21 cellular contexts compared by ENCODE assay signal in the genomic region with DNA sequence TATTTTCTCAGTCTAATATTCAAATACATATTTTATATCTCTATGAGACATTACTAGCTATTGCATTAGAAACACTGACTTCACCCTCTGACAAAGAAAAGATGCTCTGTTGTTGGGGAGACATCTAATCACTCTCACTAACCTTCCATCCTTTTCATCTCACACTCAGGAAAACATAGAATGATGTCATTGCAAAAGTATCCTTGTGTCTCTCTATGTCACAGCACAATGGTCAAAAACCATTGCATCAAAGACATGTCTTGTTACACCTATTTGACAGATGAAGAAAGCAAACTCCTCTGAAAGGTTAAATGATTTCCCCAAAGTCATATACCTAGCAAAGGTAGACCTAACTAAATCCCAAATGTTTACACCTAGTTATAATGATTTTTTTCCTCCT.
A peak's percentile ranks its signal among the peaks of the same experiment; 100 is the strongest.
DNase-seq lines count a peak whose midpoint lies in the region; ATAC-seq, FAIRE-seq and TF ChIP-seq lines count a peak whose summit lies in the region.
"Had no signal": no experiment of that assay in that cellular context is flagged by ENCODE, and none has a peak within 500 bp of the region (broad histone marks: within the 10 kb centered on the region; RNA-seq: fewer than 3 reads in every experiment).

No MANE protein-coding gene starts in this region.

- H2BK15ac ChIP-seq in mesendoderm (replicated peaks; ENCODE audit: low read depth) = no peak overlapping the region

- no peak for TF ChIP-seq POLR2A in HepG2 (IDR thresholded peaks at IDR 0.05; ENCODE audit: insufficient read depth in 1 of 2, low read depth in 2 of 2, low read length in 2 of 2)
- no peak for TF ChIP-seq POLR2A in right lobe of liver (IDR thresholded peaks at IDR 0.05)

- CTCF ChIA-PET in HepG2 (lab: Yijun Ruan, JAX; ENCODE audit: low intra/inter-chr PET ratio, low total read pairs) (no interaction called here), HEK293 (lab: Yijun Ruan, JAX) (interaction anchor here (0.7 kb wide), 1 partner anchor 121 kb away, joined by 3 read pairs; no protein-coding TSS in a partner anchor)

- H3K56ac ChIP-seq in mesendoderm (ENCODE audit: low read length) = no peak overlapping the region

- H3K27ac ChIP-seq in HepG2 (ENCODE audit: extremely low read length, insufficient read depth, low read length) (no peak overlapping the region), right lobe of liver (no peak overlapping the region), HEK293 (ENCODE audit: extremely low read depth, low read depth, low read length) (no peak overlapping the region), mesendoderm (ENCODE audit: low read depth, low read length) (no peak overlapping the region), upper lobe of right lung (no peak overlapping the region)
- H3K27ac ChIP-seq: HL-60 had no signal

- no peak for TF ChIP-seq EP300 in HepG2 (IDR thresholded peaks at IDR 0.05; ENCODE audit: low read depth in 2 of 2, low read length in 2 of 2)
- no peak for TF ChIP-seq EP300 in HepG2 (CRISPR knock-in tag; IDR thresholded peaks at IDR 0.05; ENCODE audit: borderline replicate concordance)

- no TSS peak for BruUV-seq in HepG2 (replicated peaks; lab: Mats Ljungman, UMichigan)

- no peak for FAIRE-seq in HepG2 (lab: Jason Lieb, UNC)
- FAIRE-seq in bronchial epithelial cell (lab: Jason Lieb, UNC) = no peak
- FAIRE-seq: D721Med, GM12878, H1 had no signal

- DNase-seq in HepG2 (ENCODE audit: low spot score) (no peak), right lobe of liver (no peak), bronchial epithelial cell (ENCODE audit: low read depth) (peak; percentile 27), mesendoderm (peak; percentile 46), upper lobe of right lung (no peak), SK-N-DZ (ENCODE audit: low spot score) (no peak)
- no peak for DNase-seq in stimulated activated CD4-positive, alpha-beta T cell treated with anti-CD3 and anti-CD28 coated beads, Interleukin-2, amount 100 ng/mL, for 48 hours
- DNase-seq: ACHN; BE2C; C1 segment of cervical spinal cord; CD4-positive, CD25-positive, alpha-beta regulatory T cell; CD8-positive, alpha-beta memory T cell; COR-L47; DMS79 treated with DMSO at 0.1 percent for 48 hours; KG1 had no signal

- no peak overlapping the region for H4K5ac ChIP-seq in mesendoderm (ENCODE audit: low read length)

- no peak overlapping the region for H2AFZ ChIP-seq in HepG2 (ENCODE audit: low read length)

- H3K27me3 ChIP-seq in HepG2 (ENCODE audit: control insufficient read depth in 1 of 2, insufficient read depth in 2 of 2, low read length in 2 of 2) (0 out of 5 replicates have a peak, but pooled peaks cover 0 to 2% of the 10 kb centered on the region in 2 experiments), right lobe of liver (no peaks in the 10 kb centered on the region), bronchial epithelial cell (ENCODE audit: control insufficient read depth, insufficient read depth, low read length) (no peaks in the 10 kb centered on the region), mesendoderm (ENCODE audit: insufficient read depth, low read length, poor library complexity) (no peaks in the 10 kb centered on the region), upper lobe of right lung (no peaks in the 10 kb centered on the region)
- H3K27me3 ChIP-seq: BE2C had no signal

- no peak overlapping the region for H3K4ac ChIP-seq in mesendoderm (ENCODE audit: low read depth, low read length)

- no peak overlapping the region for H3K18ac ChIP-seq in mesendoderm (ENCODE audit: low read length)

- H3K4me1 ChIP-seq in HepG2 (ENCODE audit: insufficient read depth, low read length) = no peaks in the 10 kb centered on the region
- H3K4me1 ChIP-seq in right lobe of liver = no peaks in the 10 kb centered on the region
- H3K4me1 ChIP-seq in HEK293 (ENCODE audit: control insufficient read depth, insufficient read depth, low read length) = no peaks in the 10 kb centered on the region
- no peaks in the 10 kb centered on the region for H3K4me1 ChIP-seq in mesendoderm (ENCODE audit: control insufficient read depth, low read depth, low read length)
- H3K4me1 ChIP-seq in upper lobe of right lung = no peaks in the 10 kb centered on the region
- H3K4me1 ChIP-seq: BE2C, HAP-1 had no signal

- intact Hi-C loops in HepG2 (cut with micrococcal nuclease; ENCODE audit: unreplicated experiment) = no loop called here
- intact Hi-C loops in right lobe of liver (cut with DNase I) = no loop called here
- intact Hi-C loops in upper lobe of right lung (cut with DNase I) = no loop called here

- H3K23ac ChIP-seq in mesendoderm (ENCODE audit: low read length) = no peak overlapping the region

- H2AK5ac ChIP-seq in mesendoderm (ENCODE audit: low read length) = no peak overlapping the region

- H2BK5ac ChIP-seq in mesendoderm (ENCODE audit: low read length) = no peak overlapping the region

- no peak for TF ChIP-seq CTCF in HepG2 (CRISPR knock-in tag; IDR thresholded peaks at IDR 0.05)
- TF ChIP-seq CTCF in right lobe of liver (IDR thresholded peaks at IDR 0.05) = no peak
- TF ChIP-seq CTCF in HEK293 (tag by site-specific recombination; IDR thresholded peaks at IDR 0.05) = no peak
- no peak for TF ChIP-seq CTCF in bronchial epithelial cell (IDR thresholded peaks at IDR 0.05; ENCODE audit: insufficient read depth, low read length, severe bottlenecking)
- no peak for TF ChIP-seq CTCF in upper lobe of right lung (IDR thresholded peaks at IDR 0.05)

- POLR2A ChIA-PET in HepG2 (lab: Yijun Ruan, JAX) (no interaction called here), HEK293 (lab: Yijun Ruan, JAX) (no interaction called here)

- H4K20me1 ChIP-seq in HepG2 (ENCODE audit: insufficient read depth, low read length) = no peaks in the 10 kb centered on the region

- no peak for TF ChIP-seq RAD21 in HepG2 (CRISPR knock-in tag; IDR thresholded peaks at IDR 0.05)

- in situ Hi-C loops in HepG2 (cut with HindIII; ENCODE audit: extremely low pct_ligation_motif_present, low pct_unique_long_range_greater_than_20kb) = loop anchor here (10.0 kb wide), 1 partner anchor 410 kb away; no protein-coding TSS in a partner anchor

- H4K8ac ChIP-seq in mesendoderm (ENCODE audit: low read depth, low read length) = no peak overlapping the region

- H3K4me2 ChIP-seq in HepG2 (ENCODE audit: low read depth, low read length) (no peak overlapping the region), mesendoderm (ENCODE audit: low read length) (no peak overlapping the region)

- H3K79me2 ChIP-seq in HepG2 (ENCODE audit: insufficient read depth, low read length) = no peaks in the 10 kb centered on the region
- no peaks in the 10 kb centered on the region for H3K79me2 ChIP-seq in mesendoderm (ENCODE audit: control insufficient read depth, insufficient read depth, low read length)

- no peak for ATAC-seq in HepG2
- no peak for ATAC-seq in right lobe of liver
- no peak for ATAC-seq in upper lobe of right lung
- ATAC-seq: GM12878 had no signal

- H3K36me3 ChIP-seq in HepG2 (replicated peaks in 1 of 2; ENCODE audit: control insufficient read depth in 1 of 2, insufficient read depth in 2 of 2, low read length in 2 of 2) (no peaks in the 10 kb centered on the region), right lobe of liver (no peaks in the 10 kb centered on the region), HEK293 (ENCODE audit: control insufficient read depth in 2 of 2, insufficient read depth in 1 of 2, low read length in 2 of 2) (no peaks in the 10 kb centered on the region), bronchial epithelial cell (ENCODE audit: control insufficient read depth, insufficient read depth, low read length) (no peaks in the 10 kb centered on the region), mesendoderm (ENCODE audit: control insufficient read depth, insufficient read depth, low read length) (no peaks in the 10 kb centered on the region), upper lobe of right lung (no peaks in the 10 kb centered on the region)
- H3K36me3 ChIP-seq: BE2C, HAP-1 had no signal

- H3K4me3 ChIP-seq in HepG2 (replicated peaks in 1 of 3; ENCODE audit: insufficient read depth in 1 of 3, low read depth in 2 of 3, low read length in 3 of 3) (no peak overlapping the region), right lobe of liver (no peak overlapping the region), HEK293 (ENCODE audit: low read depth, low read length) (no peak overlapping the region), bronchial epithelial cell (ENCODE audit: low read depth, low read length) (no peak overlapping the region), mesendoderm (ENCODE audit: low read length) (no peak overlapping the region), upper lobe of right lung (no peak overlapping the region)
- H3K4me3 ChIP-seq: GM12878, HAP-1 had no signal

- H2BK120ac ChIP-seq in mesendoderm (ENCODE audit: low read depth, low read length) = no peak overlapping the region

- H3K79me1 ChIP-seq in mesendoderm (ENCODE audit: low read length) = no peaks in the 10 kb centered on the region

- H3K9ac ChIP-seq in HepG2 (ENCODE audit: insufficient read depth, low read depth, low read length) (no peak overlapping the region), mesendoderm (ENCODE audit: low read length) (no peak overlapping the region)

- H3K9me3 ChIP-seq in HepG2 (ENCODE audit: low read length) (no peaks in the 10 kb centered on the region), right lobe of liver (no peaks in the 10 kb centered on the region), HEK293 (ENCODE audit: control insufficient read depth, insufficient read depth, low read depth, low read length) (no peaks in the 10 kb centered on the region), upper lobe of right lung (no peaks in the 10 kb centered on the region)
- H3K9me3 ChIP-seq: BE2C, HAP-1 had no signal

TF ChIP-seq in HepG2, 621 proteins besides CTCF, POLR2A, EP300 and RAD21 (continues in another document):
- TF ChIP-seq DPF2 (CRISPR knock-in tag; IDR thresholded peaks at IDR 0.05; ENCODE audit: borderline replicate concordance, low read depth) (no peak), ZMYM4 (CRISPR knock-in tag; IDR thresholded peaks at IDR 0.05) (no peak), ATF7 (IDR thresholded peaks at IDR 0.05) (peak; percentile 65), ATF7 (CRISPR knock-in tag; IDR thresholded peaks at IDR 0.05) (no peak), ZBTB3 (CRISPR knock-in tag; IDR thresholded peaks at IDR 0.05; ENCODE audit: borderline replicate concordance, low read depth) (no peak), AKAP8 (CRISPR knock-in tag; IDR thresholded peaks at IDR 0.05) (no peak)

TF ChIP-seq in HEK293, 187 proteins besides CTCF, POLR2A, EP300 and RAD21:
- TF ChIP-seq, protein P1, sequence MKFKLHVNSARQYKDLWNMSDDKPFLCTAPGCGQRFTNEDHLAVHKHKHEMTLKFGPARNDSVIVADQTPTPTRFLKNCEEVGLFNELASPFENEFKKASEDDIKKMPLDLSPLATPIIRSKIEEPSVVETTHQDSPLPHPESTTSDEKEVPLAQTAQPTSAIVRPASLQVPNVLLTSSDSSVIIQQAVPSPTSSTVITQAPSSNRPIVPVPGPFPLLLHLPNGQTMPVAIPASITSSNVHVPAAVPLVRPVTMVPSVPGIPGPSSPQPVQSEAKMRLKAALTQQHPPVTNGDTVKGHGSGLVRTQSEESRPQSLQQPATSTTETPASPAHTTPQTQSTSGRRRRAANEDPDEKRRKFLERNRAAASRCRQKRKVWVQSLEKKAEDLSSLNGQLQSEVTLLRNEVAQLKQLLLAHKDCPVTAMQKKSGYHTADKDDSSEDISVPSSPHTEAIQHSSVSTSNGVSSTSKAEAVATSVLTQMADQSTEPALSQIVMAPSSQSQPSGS (tag by site-specific recombination; IDR thresholded peaks at IDR 0.05; ENCODE audit: low read depth) = 0 out of 2 replicates have a peak, but pooled peaks have one; percentile 51
- no peak for TF ChIP-seq ZNF24 (tag by site-specific recombination; IDR thresholded peaks at IDR 0.05)

Comparison
In these comparisons a context has a peak if more than half of its experiments do, and no peak if none do; other contexts are left out.
1. DNase-seq: peak in bronchial epithelial cell (single experiment) and mesendoderm (single experiment); none in HepG2 (single experiment), right lobe of liver (0 of 3), upper lobe of right lung (single experiment), stimulated activated CD4-positive, alpha-beta T cell treated with anti-CD3 and anti-CD28 coated beads, Interleukin-2, amount 100 ng/mL, for 48 hours (0 of 2) and SK-N-DZ (single experiment).